17 cellular contexts compared by ENCODE assay signal in genomic region chr4:23885943-23886590, GRCh38. TPM values are rescaled to one million over a fixed set of nuclear protein-coding genes. Genes with fewer than 3 reads are reported as not detected.
"Had no signal": no experiment of that assay in that cellular context is flagged by ENCODE, and none has a peak within 500 bp of the region (broad histone marks: within the 10 kb centered on the region; RNA-seq: fewer than 3 reads in every experiment).

No MANE protein-coding gene starts in this region.

- H3K4me3 ChIP-seq: neural progenitor cell, pancreas, SK-N-MC, upper lobe of right lung had no signal

- H3K9ac ChIP-seq: neural progenitor cell had no signal

- H3K27me3 ChIP-seq: pancreas, upper lobe of right lung had no signal

- H3K4me2 ChIP-seq: neural progenitor cell had no signal

- H3K36me3 ChIP-seq: neural progenitor cell, pancreas, upper lobe of right lung had no signal

- ATAC-seq: effector memory CD8-positive, alpha-beta T cell; pancreas; upper lobe of right lung had no signal

- FAIRE-seq: pancreas, small intestine had no signal

- DNase-seq: activated CD4-positive, alpha-beta T cell treated with anti-CD3 and anti-CD28 coated beads, Interleukin-2, amount 10 ng/mL, durations not matched to agents 7 days and 5 days; activated naive CD8-positive, alpha-beta T cell treated with anti-CD3 and anti-CD28 coated beads for 36 hours; anterior cingulate cortex; effector memory CD8-positive, alpha-beta T cell; immature natural killer cell; mammary epithelial cell; naive B cell; pancreas; small intestine; stimulated activated CD4-positive, alpha-beta T cell treated with anti-CD3 and anti-CD28 coated beads, Interleukin-4, amount 100 ng/mL, for 24 hours; stimulated activated naive CD4-positive, alpha-beta T cell; substantia nigra; upper lobe of right lung had no signal

- H3K9me3 ChIP-seq: pancreas, upper lobe of right lung had no signal

- H2AFZ ChIP-seq: neural progenitor cell had no signal

- H3K27ac ChIP-seq: neural progenitor cell, upper lobe of right lung had no signal

RNA-seq across cellular contexts. Expression of gene PPARGC1A, which starts 3.8 kb away (rescaled TPM):
- total RNA-seq: activated CD4-positive, alpha-beta T cell treated with anti-CD3 and anti-CD28 coated beads, Interleukin-2, amount 10 ng/mL, durations not matched to agents 7 days and 5 days; activated CD8-positive, alpha-beta memory T cell treated with anti-CD3 and anti-CD28 coated beads for 36 hours; activated naive CD8-positive, alpha-beta T cell treated with anti-CD3 and anti-CD28 coated beads for 36 hours; activated T-helper 1 cell treated with anti-CD3 and anti-CD28 coated beads, Interleukin-12 subunit alpha, Interleukin-12 subunit beta, Interleukin-2, Interleukin-4 antibody, amounts not matched to agents 30 ng/mL and 10 ng/mL and 1 ng/mL, durations not matched to agents 14 hours and 24 hours and 36 hours had no signal
- polyA plus RNA-seq: immature natural killer cell had no signal
